Comparison of ENCODE assay signal across 8 cellular contexts in genomic region chr13:48126944-48127814, GRCh38. TPM values are rescaled to one million over a fixed set of nuclear protein-coding genes. Genes with fewer than 3 reads are reported as not detected.
DNase-seq lines count a peak whose midpoint lies in the region; ATAC-seq and TF ChIP-seq lines count a peak whose summit lies in the region.

No MANE protein-coding gene starts in this region.

- no peak overlapping the region for H3K14ac ChIP-seq in mesenchymal stem cell (ENCODE audit: low read length in 2 of 2)

- no peak overlapping the region for H3K18ac ChIP-seq in mesenchymal stem cell (ENCODE audit: low read depth in 1 of 2, low read length in 2 of 2)

- H3K9me3 ChIP-seq in endocrine pancreas (ENCODE audit: control insufficient read depth, low read length) (no peaks in the 10 kb centered on the region), mesenchymal stem cell (ENCODE audit: control insufficient read depth, low read length) (no peaks in the 10 kb centered on the region), suprapubic skin (no peaks in the 10 kb centered on the region)

- no peak for TF ChIP-seq EP300 in suprapubic skin (IDR thresholded peaks at IDR 0.05)

- peak overlapping the region; percentile 94 for H2AK5ac ChIP-seq in mesenchymal stem cell (ENCODE audit: low read length, severe bottlenecking)

- peak overlapping the region; percentile 89 for H4K8ac ChIP-seq in mesenchymal stem cell (ENCODE audit: low read length)

- H2BK15ac ChIP-seq in mesenchymal stem cell (ENCODE audit: low read depth, poor library complexity, severe bottlenecking) = no peak overlapping the region

- H3K27me3 ChIP-seq in endocrine pancreas (ENCODE audit: control insufficient read depth, insufficient read depth, low read length) (no peaks in the 10 kb centered on the region), mesenchymal stem cell (ENCODE audit: control insufficient read depth in 1 of 2, insufficient read depth in 1 of 2, low read length in 2 of 2) (no peaks in the 10 kb centered on the region), suprapubic skin (no peaks in the 10 kb centered on the region)

- peak overlapping the region; percentile 27 for H2BK120ac ChIP-seq in mesenchymal stem cell (ENCODE audit: low read depth, low read length)

- peak overlapping the region; percentile 74 for H3K27ac Mint-ChIP-seq in activated CD4-positive, alpha-beta T cell treated with anti-CD3 and anti-CD28 coated beads, Interleukin-2, amount 10 ng/mL, durations not matched to agents 7 days and 5 days

- no peak overlapping the region for H3K4ac ChIP-seq in mesenchymal stem cell (ENCODE audit: low read depth in 1 of 2, low read length in 2 of 2)

- peak; percentile 75 to 88 for TF ChIP-seq CTCF in suprapubic skin (IDR thresholded peaks at IDR 0.05)

- H3K27me3 Mint-ChIP-seq in activated CD4-positive, alpha-beta T cell treated with anti-CD3 and anti-CD28 coated beads, Interleukin-2, amount 10 ng/mL, durations not matched to agents 7 days and 5 days = peaks cover 3% of the 10 kb centered on the region

- H2BK12ac ChIP-seq in mesenchymal stem cell (ENCODE audit: low read length in 2 of 2) = no peak overlapping the region

- H3K27ac ChIP-seq in mesenchymal stem cell (ENCODE audit: low read length, poor library complexity, severe bottlenecking) (peak overlapping the region; percentile 27), suprapubic skin (peak overlapping the region; percentile 57)

- H3K79me1 ChIP-seq in mesenchymal stem cell (replicated peaks; ENCODE audit: low read length, poor library complexity, severe bottlenecking) = no peaks in the 10 kb centered on the region

- no peak overlapping the region for H3K4me3 ChIP-seq in endocrine pancreas (ENCODE audit: control insufficient read depth, insufficient read depth, low read length)
- H3K4me3 ChIP-seq in mesenchymal stem cell (ENCODE audit: insufficient read depth in 1 of 2, low read depth in 1 of 2, low read length in 2 of 2) = peak overlapping the region in 1 of 2 experiments; percentile 15
- no peak overlapping the region for H3K4me3 ChIP-seq in suprapubic skin

- CTCF ChIA-PET in activated CD4-positive, alpha-beta T cell treated with anti-CD3 and anti-CD28 coated beads, Interleukin-2, amount 10 ng/mL, durations not matched to agents 7 days and 5 days (lab: Charles Lee) = interaction anchor here (0.5 to 1.5 kb wide), 5 partner anchors 9 to 201 kb away, joined by 3 to 6 read pairs (median 4); partner anchors contain the start of genes ITM2B and MED4

- no peaks in the 10 kb centered on the region for H3K36me3 ChIP-seq in endocrine pancreas (ENCODE audit: control insufficient read depth, insufficient read depth, low read length)
- no peaks in the 10 kb centered on the region for H3K36me3 ChIP-seq in mesenchymal stem cell (ENCODE audit: control insufficient read depth in 1 of 2, insufficient read depth in 2 of 2, low read depth in 1 of 2, low read length in 2 of 2)
- no peaks in the 10 kb centered on the region for H3K36me3 ChIP-seq in suprapubic skin

- H4K91ac ChIP-seq in mesenchymal stem cell (ENCODE audit: low read length) = no peak overlapping the region

- no peak overlapping the region for H3K4me2 ChIP-seq in mesenchymal stem cell (ENCODE audit: low read length, poor library complexity, severe bottlenecking)

- no peaks in the 10 kb centered on the region for H3K36me3 Mint-ChIP-seq in activated CD4-positive, alpha-beta T cell treated with anti-CD3 and anti-CD28 coated beads, Interleukin-2, amount 10 ng/mL, durations not matched to agents 7 days and 5 days (ENCODE audit: low read depth)

- peak; percentile 73 for ATAC-seq in HG02885 (IDR thresholded peaks at IDR 0.05; ENCODE audit: poor library complexity, unreplicated experiment)

- H3K4me3 Mint-ChIP-seq in activated CD4-positive, alpha-beta T cell treated with anti-CD3 and anti-CD28 coated beads, Interleukin-2, amount 10 ng/mL, durations not matched to agents 7 days and 5 days = no peak overlapping the region

- no peak overlapping the region for H3K23ac ChIP-seq in mesenchymal stem cell (ENCODE audit: low read length in 2 of 2)

- no peak overlapping the region for H2AFZ ChIP-seq in mesenchymal stem cell (ENCODE audit: low read depth, low read length)

- 42% methylated on average over 4 of the region's 5 CpGs for WGBS in mesenchymal stem cell
- 18% methylated on average over 5 of the region's 5 CpGs for WGBS in suprapubic skin

- H3K4me1 ChIP-seq in endocrine pancreas (ENCODE audit: control insufficient read depth, insufficient read depth, low read length) = no peaks in the 10 kb centered on the region
- no peaks in the 10 kb centered on the region for H3K4me1 ChIP-seq in mesenchymal stem cell (ENCODE audit: control insufficient read depth, insufficient read depth, low read depth, low read length)
- H3K4me1 ChIP-seq in suprapubic skin = peaks cover 40% of the 10 kb centered on the region

- TF ChIP-seq POLR2A in suprapubic skin (IDR thresholded peaks at IDR 0.05) = no peak

- peak; percentile 37 for DNase-seq in NCI-H1105 treated with DMSO at 0.1 percent for 48 hours (lab: John Stamatoyannopoulos, UW)
- DNase-seq in NCI-H1105 (lab: John Stamatoyannopoulos, UW) = no peak
- DNase-seq in NCI-H345 treated with DMSO at 0.1 percent for 48 hours (lab: John Stamatoyannopoulos, UW; ENCODE audit: unreplicated experiment) = peak; percentile 54
- DNase-seq in activated CD4-positive, alpha-beta T cell treated with anti-CD3 and anti-CD28 coated beads, Interleukin-2, amount 10 ng/mL, durations not matched to agents 7 days and 5 days = peak; percentile 50
- peak; percentile 72 for DNase-seq in mesenchymal stem cell
- DNase-seq in suprapubic skin (ENCODE audit: low spot score in 2 of 2) = no peak

- H3K9me3 Mint-ChIP-seq in activated CD4-positive, alpha-beta T cell treated with anti-CD3 and anti-CD28 coated beads, Interleukin-2, amount 10 ng/mL, durations not matched to agents 7 days and 5 days = no peaks in the 10 kb centered on the region

- H3K4me1 Mint-ChIP-seq in activated CD4-positive, alpha-beta T cell treated with anti-CD3 and anti-CD28 coated beads, Interleukin-2, amount 10 ng/mL, durations not matched to agents 7 days and 5 days = peaks cover 25% of the 10 kb centered on the region

- H3K9ac ChIP-seq in endocrine pancreas (ENCODE audit: control insufficient read depth, insufficient read depth, low read length) (peak overlapping the region; percentile 14), mesenchymal stem cell (ENCODE audit: low read length) (peak overlapping the region; percentile 57)

- H2BK5ac ChIP-seq in mesenchymal stem cell (ENCODE audit: low read depth, low read length, poor library complexity, severe bottlenecking) = peak overlapping the region; percentile 50

- POLR2A ChIA-PET in activated CD4-positive, alpha-beta T cell treated with anti-CD3 and anti-CD28 coated beads, Interleukin-2, amount 10 ng/mL, durations not matched to agents 7 days and 5 days (lab: Charles Lee) = interaction anchor here (0.9 kb wide), 1 partner anchor 106 kb away, joined by 3 read pairs; the partner anchor contains the start of gene ITM2B

RNA-seq across cellular contexts. Expression of gene MED4, which starts 32.3 kb away (rescaled TPM):
- 10 to 100 TPM; 63.1 to 72.2 TPM for total RNA-seq in activated CD4-positive, alpha-beta T cell treated with anti-CD3 and anti-CD28 coated beads, Interleukin-2, amount 10 ng/mL, durations not matched to agents 7 days and 5 days
- 38.8 TPM for polyA plus RNA-seq in mesenchymal stem cell (2013, experiment 1 of 2)
- polyA plus RNA-seq in mesenchymal stem cell (2013, experiment 2 of 2) = 39.3 TPM
- total RNA-seq in suprapubic skin = 10 to 100 TPM; 34.7 to 46.3 (median 40.6) TPM

Comparison
In these comparisons a context has a peak if more than half of its experiments do, and no peak if none do; other contexts are left out.
1. DNase-seq: peak in NCI-H1105 treated with DMSO at 0.1 percent for 48 hours (single experiment), NCI-H345 treated with DMSO at 0.1 percent for 48 hours (single experiment), activated CD4-positive, alpha-beta T cell treated with anti-CD3 and anti-CD28 coated beads, Interleukin-2, amount 10 ng/mL, durations not matched to agents 7 days and 5 days (single experiment) and mesenchymal stem cell (single experiment); none in NCI-H1105 (single experiment) and suprapubic skin (0 of 2).